In the genomic region with DNA sequence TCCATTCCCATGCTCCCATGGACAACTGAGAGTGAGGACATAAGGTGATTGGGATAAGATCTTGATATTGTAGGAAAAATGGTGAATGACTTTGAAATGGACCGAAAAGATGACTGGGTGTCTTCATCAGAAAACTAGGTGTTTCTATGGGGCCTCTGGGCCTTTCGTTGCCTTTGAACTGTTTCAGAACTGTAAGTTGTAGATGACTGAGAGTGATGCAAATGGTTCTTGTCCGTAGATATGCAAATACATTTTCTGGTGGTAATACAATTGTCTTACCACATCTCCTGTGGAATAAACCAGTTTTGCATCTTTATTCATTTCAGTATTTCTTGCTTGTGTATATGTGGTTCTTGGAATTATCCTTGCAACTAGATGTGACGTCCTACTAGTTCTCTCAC, we compare ENCODE assay signal across 15 cellular contexts. TPM values are rescaled to one million over a fixed set of nuclear protein-coding genes. Genes with fewer than 3 reads are reported as not detected.
DNase-seq lines count a peak whose midpoint lies in the region; ATAC-seq, FAIRE-seq and TF ChIP-seq lines count a peak whose summit lies in the region.
"Had no signal": no experiment of that assay in that cellular context is flagged by ENCODE, and none has a peak within 500 bp of the region (broad histone marks: within the 10 kb centered on the region; RNA-seq: fewer than 3 reads in every experiment).

No MANE protein-coding gene starts in this region.

- DNase-seq in GM12892 (ENCODE audit: insufficient read length) (no peak), mesothelial cell of epicardium (ENCODE audit: low spot score in 2 of 2, unreplicated experiment in 2 of 2) (no peak), SW480 (ENCODE audit: low spot score) (no peak)
- peak; percentile 68 for DNase-seq in activated CD4-positive, alpha-beta memory T cell treated with anti-CD3 and anti-CD28 coated beads for 36 hours
- DNase-seq: activated gamma-delta T cell, COR-L47, NCI-H1105, upper lobe of right lung had no signal

- peak; percentile 39 for ATAC-seq in GM19324 (IDR thresholded peaks at IDR 0.05; ENCODE audit: low FRiP score, unreplicated experiment)
- peak; percentile 49 for ATAC-seq in HG02938 (IDR thresholded peaks at IDR 0.05; ENCODE audit: unreplicated experiment)
- no peak for ATAC-seq in GM18909 (IDR thresholded peaks at IDR 0.05; ENCODE audit: poor library complexity, unreplicated experiment)
- ATAC-seq in HG03135 (IDR thresholded peaks at IDR 0.05; ENCODE audit: unreplicated experiment), result no peak
- ATAC-seq: upper lobe of right lung had no signal

- peak overlapping the region; percentile 63 for H3K4me3 Mint-ChIP-seq in activated CD4-positive, alpha-beta memory T cell treated with anti-CD3 and anti-CD28 coated beads for 36 hours
- H3K4me3 Mint-ChIP-seq in mesothelial cell of epicardium, result no peak overlapping the region

- FAIRE-seq in GM12892 (lab: Jason Lieb, UNC), result peak; percentile 77

- no peaks in the 10 kb centered on the region for H3K9me3 Mint-ChIP-seq in activated CD4-positive, alpha-beta memory T cell treated with anti-CD3 and anti-CD28 coated beads for 36 hours
- H3K9me3 Mint-ChIP-seq in mesothelial cell of epicardium, result peaks cover 6% of the 10 kb centered on the region

- CTCF ChIA-PET in activated CD4-positive, alpha-beta memory T cell treated with anti-CD3 and anti-CD28 coated beads for 36 hours (lab: Charles Lee), result interaction anchor here (1.0 to 2.7 kb wide), 9 partner anchors 8 to 307 kb away, joined by 3 to 14 read pairs (median 7); no protein-coding TSS in a partner anchor

- H3K4me1 Mint-ChIP-seq in activated CD4-positive, alpha-beta memory T cell treated with anti-CD3 and anti-CD28 coated beads for 36 hours (ENCODE audit: low read depth), result peaks cover 78% of the 10 kb centered on the region
- peaks cover 24% of the 10 kb centered on the region for H3K4me1 Mint-ChIP-seq in mesothelial cell of epicardium

- intact Hi-C loops in activated CD4-positive, alpha-beta memory T cell treated with anti-CD3 and anti-CD28 coated beads for 36 hours (cut with micrococcal nuclease), result loop anchor here (1.0 to 5.0 kb wide), 9 partner anchors 8 to 509 kb away; no protein-coding TSS in a partner anchor

- no peak for TF ChIP-seq CTCF in mesothelial cell of epicardium (IDR thresholded peaks at IDR 0.05; ENCODE audit: unreplicated experiment)

- H3K36me3 Mint-ChIP-seq in activated CD4-positive, alpha-beta memory T cell treated with anti-CD3 and anti-CD28 coated beads for 36 hours, result peaks cover 5% of the 10 kb centered on the region
- H3K36me3 Mint-ChIP-seq in mesothelial cell of epicardium, result peaks cover 2% of the 10 kb centered on the region

- TF ChIP-seq POLR2A in GM12892 (IDR thresholded peaks at IDR 0.05; ENCODE audit: low read depth, low read length), result no peak

- peaks cover 2% of the 10 kb centered on the region for H3K27me3 Mint-ChIP-seq in activated CD4-positive, alpha-beta memory T cell treated with anti-CD3 and anti-CD28 coated beads for 36 hours
- H3K27me3 Mint-ChIP-seq in mesothelial cell of epicardium (ENCODE audit: low read depth), result no peaks in the 10 kb centered on the region

- POLR2A ChIA-PET in activated CD4-positive, alpha-beta memory T cell treated with anti-CD3 and anti-CD28 coated beads for 36 hours (lab: Charles Lee), result interaction anchor here (0.6 to 6.0 kb wide), 16 partner anchors 8 to 310 kb away, joined by 3 to 57 read pairs (median 5); no protein-coding TSS in a partner anchor

- peak overlapping the region; percentile 99 for H3K27ac Mint-ChIP-seq in activated CD4-positive, alpha-beta memory T cell treated with anti-CD3 and anti-CD28 coated beads for 36 hours
- H3K27ac Mint-ChIP-seq in mesothelial cell of epicardium, result no peak overlapping the region
- H3K27ac Mint-ChIP-seq: progenitor cell of endocrine pancreas had no signal

RNA-seq across cellular contexts. Expression of a gene that starts 16.0 kb away (rescaled TPM):
- polyA plus RNA-seq in GM12892 (2012; ENCODE audit: missing spikeins), result not detected
- 1 to 10 TPM in 1 of 2 experiments, under 1 TPM in 1; 0.57 to 1.2 TPM for total RNA-seq in activated CD4-positive, alpha-beta memory T cell treated with anti-CD3 and anti-CD28 coated beads for 36 hours
- total RNA-seq in mesothelial cell of epicardium, result not detected in 3 replicates
- total RNA-seq: glomerular endothelial cell, lower leg skin, progenitor cell of endocrine pancreas, upper lobe of right lung had no signal

RNA-seq across cellular contexts. Expression of a gene that starts 40.3 kb away (rescaled TPM):
- not detected for polyA plus RNA-seq in GM12892 (2012; ENCODE audit: missing spikeins)
- total RNA-seq in activated CD4-positive, alpha-beta memory T cell treated with anti-CD3 and anti-CD28 coated beads for 36 hours, result not detected
- total RNA-seq in mesothelial cell of epicardium, result not detected in 3 replicates
- total RNA-seq: glomerular endothelial cell, lower leg skin, progenitor cell of endocrine pancreas, upper lobe of right lung had no signal

Comparison
In these comparisons a context has a peak if more than half of its experiments do, and no peak if none do; other contexts are left out.
1. ATAC-seq: peak in GM19324 (single experiment) and HG02938 (single experiment); none in GM18909 (single experiment) and HG03135 (single experiment).